26 cellular contexts compared by ENCODE assay signal in the genomic region with DNA sequence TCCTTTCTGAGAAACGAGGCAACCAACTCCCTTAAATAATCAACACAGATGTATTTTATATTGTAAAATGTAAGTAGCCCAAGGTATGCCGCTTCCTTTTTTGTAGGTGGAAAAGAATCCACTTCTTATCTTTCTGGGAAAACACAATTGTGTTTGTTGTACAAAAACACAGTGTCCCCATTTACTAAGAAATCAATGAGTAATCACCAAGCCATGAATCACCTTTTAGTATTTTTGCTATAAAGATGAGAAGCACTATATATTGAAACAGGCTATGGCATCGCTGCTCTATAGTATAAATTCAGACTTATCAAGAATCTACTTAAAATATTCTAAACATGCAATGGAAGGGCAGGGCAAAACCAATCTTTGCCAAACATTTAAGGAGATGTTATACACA.
DNase-seq lines count a peak whose midpoint lies in the region; ATAC-seq and TF ChIP-seq lines count a peak whose summit lies in the region.
"Had no signal": no experiment of that assay in that cellular context is flagged by ENCODE, and none has a peak within 500 bp of the region (broad histone marks: within the 10 kb centered on the region; RNA-seq: fewer than 3 reads in every experiment).

No MANE protein-coding gene starts in this region.

- no peak overlapping the region for H3K4me3 ChIP-seq in GM23248
- H3K4me3 ChIP-seq in right lobe of liver, result peak overlapping the region in 1 of 3 donors; percentile 4
- H3K4me3 ChIP-seq: MG63, thoracic aorta had no signal

- H3F3A ChIP-seq in GM23248 (ENCODE audit: insufficient read depth), result peaks cover 9% of the 10 kb centered on the region

- no peaks in the 10 kb centered on the region for H4K20me1 ChIP-seq in GM23248 (ENCODE audit: insufficient read depth)

- H3K9ac ChIP-seq in GM23248, result no peak overlapping the region

- TF ChIP-seq POLR2A in right lobe of liver (IDR thresholded peaks at IDR 0.05), result no peak

- no peaks in the 10 kb centered on the region for H3K9me3 ChIP-seq in GM23248 (ENCODE audit: low read depth)
- H3K9me3 ChIP-seq in right lobe of liver, result no peaks in the 10 kb centered on the region
- H3K9me3 ChIP-seq: BE2C, Caco-2, MG63, thoracic aorta had no signal

- H3K9me3 Mint-ChIP-seq in activated CD4-positive, alpha-beta T cell treated with anti-CD3 and anti-CD28 coated beads for 36 hours (ENCODE audit: low read depth), result no peaks in the 10 kb centered on the region
- H3K9me3 Mint-ChIP-seq in activated naive CD8-positive, alpha-beta T cell treated with anti-CD3 and anti-CD28 coated beads, Interleukin-2, amount 50 U/mL, for 24 hours, result no peaks in the 10 kb centered on the region
- H3K9me3 Mint-ChIP-seq: activated naive CD8-positive, alpha-beta T cell treated with anti-CD3 and anti-CD28 coated beads, Interleukin-2, amount 10 ng/mL, durations not matched to agents 7 days and 5 days; effector memory CD8-positive, alpha-beta T cell; IgD-negative memory B cell had no signal

- H3K9me2 ChIP-seq in GM23248 (ENCODE audit: insufficient read depth), result no peaks in the 10 kb centered on the region

- H3K27me3 ChIP-seq in GM23248 (replicated peaks; ENCODE audit: insufficient read depth) (0 out of 2 replicates have a peak, but pooled peaks cover 5% of the 10 kb centered on the region), right lobe of liver (no peaks in the 10 kb centered on the region)
- H3K27me3 ChIP-seq: BE2C, MG63 had no signal

- intact Hi-C loops in activated CD4-positive, alpha-beta T cell treated with anti-CD3 and anti-CD28 coated beads for 36 hours (cut with DNase I, micrococcal nuclease), result loop anchor here in 1 of 2 experiments (10.0 kb wide), 1 partner anchor 209 kb away; no protein-coding TSS in a partner anchor
- intact Hi-C loops in right lobe of liver (cut with DNase I), result no loop called here

- POLR2A ChIA-PET in activated CD4-positive, alpha-beta T cell treated with anti-CD3 and anti-CD28 coated beads for 36 hours (lab: Charles Lee), result no interaction called here

- H3K4me2 ChIP-seq in GM23248 (ENCODE audit: unreplicated experiment), result no peak overlapping the region

- H3K36me3 ChIP-seq in GM23248 (ENCODE audit: low read depth), result no peaks in the 10 kb centered on the region
- no peaks in the 10 kb centered on the region for H3K36me3 ChIP-seq in right lobe of liver
- H3K36me3 ChIP-seq: BE2C, MG63, thoracic aorta had no signal

- WGBS in GM23248 (ENCODE audit: low coverage in 1 of 2, low lambda C conversion rate in 2 of 2, missing lambda C conversion rate in 2 of 2), 2 experiments, result 79 to 83% methylated on average over 3 of the region's 3 CpGs
- 56% methylated on average over 3 of the region's 3 CpGs for whole genome bisulfite sequencing in right lobe of liver (ENCODE audit: insufficient coverage, low coverage, low lambda C conversion rate, missing lambda C conversion rate)

- H3K27ac ChIP-seq in GM23248 (no peak overlapping the region), right lobe of liver (peak overlapping the region in 2 of 3 donors; percentile 68 to 69)
- H3K27ac ChIP-seq: thoracic aorta had no signal

- no peak overlapping the region for H3K27ac Mint-ChIP-seq in activated CD4-positive, alpha-beta T cell treated with anti-CD3 and anti-CD28 coated beads for 36 hours
- peak overlapping the region; percentile 28 for H3K27ac Mint-ChIP-seq in activated naive CD8-positive, alpha-beta T cell treated with anti-CD3 and anti-CD28 coated beads, Interleukin-2, amount 50 U/mL, for 24 hours
- H3K27ac Mint-ChIP-seq: activated naive CD8-positive, alpha-beta T cell treated with anti-CD3 and anti-CD28 coated beads, Interleukin-2, amount 10 ng/mL, durations not matched to agents 7 days and 5 days; effector memory CD8-positive, alpha-beta T cell; IgD-negative memory B cell; stimulated activated memory B cell treated with anti-CD40 and anti-IgM and Interleukin-4, amounts not matched to agents 10 μg/mL and 1 μg/mL and 100 μg/mL, for 72 hours had no signal

- no peaks in the 10 kb centered on the region for H3K27me3 Mint-ChIP-seq in activated CD4-positive, alpha-beta T cell treated with anti-CD3 and anti-CD28 coated beads for 36 hours
- H3K27me3 Mint-ChIP-seq in activated naive CD8-positive, alpha-beta T cell treated with anti-CD3 and anti-CD28 coated beads, Interleukin-2, amount 50 U/mL, for 24 hours, result no peaks in the 10 kb centered on the region
- H3K27me3 Mint-ChIP-seq: activated naive CD8-positive, alpha-beta T cell treated with anti-CD3 and anti-CD28 coated beads, Interleukin-2, amount 10 ng/mL, durations not matched to agents 7 days and 5 days; effector memory CD8-positive, alpha-beta T cell; IgD-negative memory B cell; stimulated activated memory B cell treated with anti-CD40 and anti-IgM and Interleukin-4, amounts not matched to agents 10 μg/mL and 1 μg/mL and 100 μg/mL, for 72 hours had no signal

- CTCF ChIA-PET in activated CD4-positive, alpha-beta T cell treated with anti-CD3 and anti-CD28 coated beads for 36 hours (lab: Charles Lee), result interaction anchor here (0.6 kb wide), 1 partner anchor 100 kb away, joined by 3 read pairs; no protein-coding TSS in a partner anchor

- DNase-seq in activated CD4-positive, alpha-beta T cell treated with anti-CD3 and anti-CD28 coated beads for 36 hours, result no peak
- no peak for DNase-seq in activated CD4-positive, alpha-beta T cell treated with anti-CD3 and anti-CD28 coated beads for 48 hours
- peak; percentile 20 for DNase-seq in GM23248
- DNase-seq in activated naive CD8-positive, alpha-beta T cell treated with anti-CD3 and anti-CD28 coated beads, Interleukin-2, amount 50 U/mL, for 24 hours, result no peak
- no peak for DNase-seq in right lobe of liver
- DNase-seq in globus pallidus (ENCODE audit: low spot score), result no peak
- no peak for DNase-seq in GM19238 (ENCODE audit: insufficient read length, low spot score)
- DNase-seq: 8988T; activated CD4-positive, alpha-beta T cell treated with anti-CD3 and anti-CD28 coated beads, Interleukin-2, amount 50 U/mL, for 4 hours; activated naive CD8-positive, alpha-beta T cell treated with anti-CD3 and anti-CD28 coated beads, Interleukin-2, amount 10 ng/mL, durations not matched to agents 7 days and 5 days; BE2C; Caco-2; effector memory CD8-positive, alpha-beta T cell; glutamatergic neuron; mesenchymal stem cell; MG63; NCI-H1436; NCI-H2107; NCI-H510A; small intestine; stimulated activated CD4-positive, alpha-beta T cell treated with anti-CD3 and anti-CD28 coated beads, Interleukin-2, amount 100 ng/mL, for 24 hours; T-helper 2 cell had no signal

- peak; percentile 54 for ATAC-seq in activated CD4-positive, alpha-beta T cell treated with anti-CD3 and anti-CD28 coated beads for 36 hours
- no peak for ATAC-seq in activated naive CD8-positive, alpha-beta T cell treated with anti-CD3 and anti-CD28 coated beads, Interleukin-2, amount 50 U/mL, for 24 hours
- peak; percentile 23 to 62 (median 44) for ATAC-seq in right lobe of liver
- no peak for ATAC-seq in HG03469 (IDR thresholded peaks at IDR 0.05; ENCODE audit: unreplicated experiment)
- ATAC-seq: effector memory CD8-positive, alpha-beta T cell; stimulated activated memory B cell treated with anti-CD40 and anti-IgM and Interleukin-4, amounts not matched to agents 10 μg/mL and 1 μg/mL and 100 μg/mL, for 72 hours had no signal

- no peaks in the 10 kb centered on the region for H3K79me2 ChIP-seq in GM23248 (ENCODE audit: insufficient read depth)

- H3K4me1 ChIP-seq in GM23248 (ENCODE audit: insufficient read depth) (peaks cover 13% of the 10 kb centered on the region), right lobe of liver (peaks cover 0 to 45% (median 7%) of the 10 kb centered on the region in 4 donors)

- no peak overlapping the region for H2AFZ ChIP-seq in GM23248

- peaks cover 81% of the 10 kb centered on the region for H3K4me1 Mint-ChIP-seq in activated CD4-positive, alpha-beta T cell treated with anti-CD3 and anti-CD28 coated beads for 36 hours
- H3K4me1 Mint-ChIP-seq in activated naive CD8-positive, alpha-beta T cell treated with anti-CD3 and anti-CD28 coated beads, Interleukin-2, amount 50 U/mL, for 24 hours, result peaks cover 50% of the 10 kb centered on the region
- H3K4me1 Mint-ChIP-seq: stimulated activated memory B cell treated with anti-CD40 and anti-IgM and Interleukin-4, amounts not matched to agents 10 μg/mL and 1 μg/mL and 100 μg/mL, for 72 hours had no signal

- no peak for TF ChIP-seq CTCF in right lobe of liver (IDR thresholded peaks at IDR 0.05)

- H3K36me3 Mint-ChIP-seq in activated CD4-positive, alpha-beta T cell treated with anti-CD3 and anti-CD28 coated beads for 36 hours (ENCODE audit: low read depth), result peaks cover 2% of the 10 kb centered on the region
- peaks cover 1% of the 10 kb centered on the region for H3K36me3 Mint-ChIP-seq in activated naive CD8-positive, alpha-beta T cell treated with anti-CD3 and anti-CD28 coated beads, Interleukin-2, amount 50 U/mL, for 24 hours (ENCODE audit: low read depth)
- H3K36me3 Mint-ChIP-seq: IgD-negative memory B cell; stimulated activated memory B cell treated with anti-CD40 and anti-IgM and Interleukin-4, amounts not matched to agents 10 μg/mL and 1 μg/mL and 100 μg/mL, for 72 hours had no signal

- in situ Hi-C loops in GM23248 (cut with MboI), result no loop called here

- H3K4me3 Mint-ChIP-seq in activated CD4-positive, alpha-beta T cell treated with anti-CD3 and anti-CD28 coated beads for 36 hours, result no peak overlapping the region
- no peak overlapping the region for H3K4me3 Mint-ChIP-seq in activated naive CD8-positive, alpha-beta T cell treated with anti-CD3 and anti-CD28 coated beads, Interleukin-2, amount 50 U/mL, for 24 hours
- H3K4me3 Mint-ChIP-seq: activated naive CD8-positive, alpha-beta T cell treated with anti-CD3 and anti-CD28 coated beads, Interleukin-2, amount 10 ng/mL, durations not matched to agents 7 days and 5 days; effector memory CD8-positive, alpha-beta T cell; IgD-negative memory B cell; stimulated activated memory B cell treated with anti-CD40 and anti-IgM and Interleukin-4, amounts not matched to agents 10 μg/mL and 1 μg/mL and 100 μg/mL, for 72 hours had no signal

Comparison
In these comparisons a context has a peak if more than half of its experiments do, and no peak if none do; other contexts are left out.
1. ATAC-seq: peak in activated CD4-positive, alpha-beta T cell treated with anti-CD3 and anti-CD28 coated beads for 36 hours (single experiment) and right lobe of liver (4 of 4); none in activated naive CD8-positive, alpha-beta T cell treated with anti-CD3 and anti-CD28 coated beads, Interleukin-2, amount 50 U/mL, for 24 hours (single experiment) and HG03469 (single experiment).